In the genomic region with DNA sequence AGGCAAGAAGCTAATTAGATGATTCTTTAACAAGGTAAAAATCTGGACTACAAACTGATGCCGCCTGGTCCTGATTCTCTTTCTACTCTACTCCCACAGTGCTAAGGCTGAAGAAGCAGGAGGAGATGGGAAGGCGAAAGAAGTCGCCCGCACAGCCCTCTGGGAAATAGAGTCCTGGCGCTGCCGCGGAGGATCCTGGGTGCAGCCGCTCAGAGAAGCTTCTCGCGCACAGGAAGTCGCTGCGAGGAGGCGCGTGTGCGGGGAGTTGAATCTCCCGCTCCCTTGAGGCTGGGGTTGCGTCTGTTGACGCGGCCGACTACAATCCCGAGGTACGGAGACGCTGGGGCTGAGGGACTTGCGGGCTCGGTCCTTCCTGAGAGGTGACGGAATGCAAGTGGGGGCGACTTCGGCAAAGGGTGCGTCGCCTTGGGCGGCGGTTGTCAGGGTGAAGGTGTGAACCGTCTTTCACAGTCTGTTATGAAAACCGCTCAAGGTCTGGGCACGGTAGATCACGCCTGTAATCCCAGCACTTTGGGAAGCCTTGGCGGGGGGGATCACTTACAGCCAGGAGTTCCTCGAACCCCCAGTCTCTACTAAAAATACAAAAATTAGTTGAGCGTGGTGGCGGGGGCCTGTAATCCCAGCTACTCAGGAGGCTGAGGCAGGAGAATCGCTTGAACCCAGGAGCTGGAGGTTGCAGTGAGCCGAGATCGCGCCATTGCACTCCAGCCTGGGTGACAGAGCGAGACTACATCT, we compare ENCODE assay signal across 1 cellular context.
TF ChIP-seq lines count a peak whose summit lies in the region.

ZNF473 (plus strand) TSS at position 212 of the 756 bp plus-strand sequence. CDS start 5,078 bp downstream, outside the sequence.

TF ChIP-seq in H1, 55 proteins besides CTCF, POLR2A, EP300 and RAD21 (continued from another document):
- TF ChIP-seq CHD7 (IDR thresholded peaks at IDR 0.05; ENCODE audit: insufficient replicate concordance, low read length) (no peak), RNF2 (IDR thresholded peaks at IDR 0.05; ENCODE audit: borderline replicate concordance, low read depth, low read length, missing control alignments, poor library complexity, severe bottlenecking) (peak; percentile 34), SIRT6 (IDR thresholded peaks at IDR 0.05; ENCODE audit: low read length) (no peak), KDM1A (IDR thresholded peaks at IDR 0.05; ENCODE audit: borderline replicate concordance, low read length) (peak; percentile 25; the same call in 1 of the 2 replicates), CHD1 (IDR thresholded peaks at IDR 0.05; ENCODE audit: low read depth, low read length) (no peak), POU5F1 (IDR thresholded peaks at IDR 0.05; ENCODE audit: low read depth, low read length) (no peak), CHD2 (IDR thresholded peaks at IDR 0.05; ENCODE audit: low read length) (peak; percentile 35; the same call in 1 of the 2 replicates), KDM5A (IDR thresholded peaks at IDR 0.05; ENCODE audit: low read length) (no peak; the same call in 1 of the 2 replicates), TBP (IDR thresholded peaks at IDR 0.05; ENCODE audit: low read depth, low read length) (peak; percentile 55), POLR2AphosphoS5 (IDR thresholded peaks at IDR 0.05; ENCODE audit: low read depth, low read length) (peak; percentile 68), TEAD4 (IDR thresholded peaks at IDR 0.05; ENCODE audit: low read depth, low read length) (no peak), SP2 (IDR thresholded peaks at IDR 0.05; ENCODE audit: low read length) (no peak), CREB1 (IDR thresholded peaks at IDR 0.05) (peak; percentile 66; the same call in 1 of the 2 replicates), HDAC2 (IDR thresholded peaks at IDR 0.05; ENCODE audit: borderline replicate concordance in 1 of 2, low read depth in 2 of 2, low read length in 2 of 2) (peak; percentile 45 to 84; a peak in 2 of 4 replicates), ASH2L (IDR thresholded peaks at IDR 0.05; ENCODE audit: low read length) (peak; percentile 56), ZNF274 (IDR thresholded peaks at IDR 0.05; ENCODE audit: borderline replicate concordance, extremely low read depth, low read length) (no peak), TAF1 (IDR thresholded peaks at IDR 0.05; ENCODE audit: low read depth, low read length) (peak; percentile 71), SAP30 (IDR thresholded peaks at IDR 0.05; ENCODE audit: insufficient read depth, insufficient replicate concordance, low read length) (peak; percentile 89), ATF3 (IDR thresholded peaks at IDR 0.05; ENCODE audit: insufficient read depth, low read depth, low read length) (no peak), BRCA1 (IDR thresholded peaks at IDR 0.05; ENCODE audit: low read depth, low read length) (no peak), NANOG (IDR thresholded peaks at IDR 0.05; ENCODE audit: insufficient read depth, low read depth, low read length, poor library complexity, severe bottlenecking) (no peak), SRF (IDR thresholded peaks at IDR 0.05; ENCODE audit: low read depth, low read length) (0 out of 2 replicates have a peak, but pooled peaks have one; percentile 5), USF2 (IDR thresholded peaks at IDR 0.05; ENCODE audit: low read length) (no peak), RBBP5 (IDR thresholded peaks at IDR 0.05; ENCODE audit: borderline replicate concordance, low read depth, low read length) (peak; percentile 68; the same call in 1 of the 2 replicates), FOSL1 (IDR thresholded peaks at IDR 0.05; ENCODE audit: insufficient read depth, low read depth, low read length) (no peak), JUND (IDR thresholded peaks at IDR 0.05; ENCODE audit: low read length) (no peak), TAF7 (optimal IDR thresholded peaks at IDR 0.05; ENCODE audit: borderline replicate concordance, low read depth, low read length) (no peak), PHF8 (conservative IDR thresholded peaks at IDR 0.05; ENCODE audit: low read depth, low read length) (peak; percentile 73), NRF1 (IDR thresholded peaks at IDR 0.05; ENCODE audit: low read depth, low read length) (no peak), CEBPB (IDR thresholded peaks at IDR 0.05; ENCODE audit: low read depth, low read length) (no peak), YY1 (IDR thresholded peaks at IDR 0.05; ENCODE audit: low read depth, low read length) (no peak), KDM4A (IDR thresholded peaks at IDR 0.05; ENCODE audit: low read depth, low read length, severe bottlenecking) (peak; percentile 97), MAFK (IDR thresholded peaks at IDR 0.05; ENCODE audit: low read depth, low read length) (no peak), GABPA (IDR thresholded peaks at IDR 0.05; ENCODE audit: borderline replicate concordance, insufficient read depth, low read length) (no peak), TCF12 (IDR thresholded peaks at IDR 0.05; ENCODE audit: low read depth, low read length) (no peak), EGR1 (IDR thresholded peaks at IDR 0.05; ENCODE audit: borderline replicate concordance, low read depth, low read length) (no peak), BCL11A (IDR thresholded peaks at IDR 0.05; ENCODE audit: low read depth in 2 of 2, low read length in 2 of 2) (no peak), CBX8 (IDR thresholded peaks at IDR 0.05; ENCODE audit: borderline replicate concordance, low read depth, low read length) (no peak), EZH2 (IDR thresholded peaks at IDR 0.05; ENCODE audit: low read depth, low read length, severe bottlenecking) (no peak), RFX5 (IDR thresholded peaks at IDR 0.05; ENCODE audit: borderline replicate concordance, low read depth, low read length) (no peak), SIX5 (IDR thresholded peaks at IDR 0.05; ENCODE audit: low read depth, low read length) (peak; percentile 55), GTF2F1 (IDR thresholded peaks at IDR 0.05; ENCODE audit: borderline replicate concordance, low read depth, low read length) (no peak), RXRA (IDR thresholded peaks at IDR 0.05; ENCODE audit: insufficient read depth, low read depth, low read length) (no peak)
- TF ChIP-seq, protein P1, sequence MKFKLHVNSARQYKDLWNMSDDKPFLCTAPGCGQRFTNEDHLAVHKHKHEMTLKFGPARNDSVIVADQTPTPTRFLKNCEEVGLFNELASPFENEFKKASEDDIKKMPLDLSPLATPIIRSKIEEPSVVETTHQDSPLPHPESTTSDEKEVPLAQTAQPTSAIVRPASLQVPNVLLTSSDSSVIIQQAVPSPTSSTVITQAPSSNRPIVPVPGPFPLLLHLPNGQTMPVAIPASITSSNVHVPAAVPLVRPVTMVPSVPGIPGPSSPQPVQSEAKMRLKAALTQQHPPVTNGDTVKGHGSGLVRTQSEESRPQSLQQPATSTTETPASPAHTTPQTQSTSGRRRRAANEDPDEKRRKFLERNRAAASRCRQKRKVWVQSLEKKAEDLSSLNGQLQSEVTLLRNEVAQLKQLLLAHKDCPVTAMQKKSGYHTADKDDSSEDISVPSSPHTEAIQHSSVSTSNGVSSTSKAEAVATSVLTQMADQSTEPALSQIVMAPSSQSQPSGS (IDR thresholded peaks at IDR 0.05; ENCODE audit: low read length): peak; percentile 48; the same call in 1 of the 2 replicates
- TF ChIP-seq, protein P2, sequence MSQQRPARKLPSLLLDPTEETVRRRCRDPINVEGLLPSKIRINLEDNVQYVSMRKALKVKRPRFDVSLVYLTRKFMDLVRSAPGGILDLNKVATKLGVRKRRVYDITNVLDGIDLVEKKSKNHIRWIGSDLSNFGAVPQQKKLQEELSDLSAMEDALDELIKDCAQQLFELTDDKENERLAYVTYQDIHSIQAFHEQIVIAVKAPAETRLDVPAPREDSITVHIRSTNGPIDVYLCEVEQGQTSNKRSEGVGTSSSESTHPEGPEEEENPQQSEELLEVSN (IDR thresholded peaks at IDR 0.05): peak; percentile 100
